Comparison of ENCODE assay signal across 22 cellular contexts in the genomic region with DNA sequence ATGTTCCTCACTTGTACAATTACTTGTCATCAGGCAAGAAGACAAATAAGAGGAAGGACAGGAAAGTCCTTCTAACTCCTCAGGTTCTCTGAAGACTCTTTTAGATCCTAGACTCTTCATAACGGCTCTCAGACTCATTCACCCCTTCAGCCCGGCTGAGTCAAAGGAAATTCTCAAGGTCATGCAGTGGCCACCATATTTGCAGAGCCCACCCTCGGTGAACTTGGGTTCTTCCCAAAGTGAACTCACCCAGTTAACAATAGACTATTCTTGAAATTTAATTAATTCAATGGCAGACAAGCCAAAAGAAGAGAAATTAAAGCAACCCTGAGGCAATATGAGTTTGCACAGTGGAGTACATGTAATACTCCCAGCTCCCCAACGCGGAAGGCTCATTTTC. TPM values are rescaled to one million over a fixed set of nuclear protein-coding genes. Genes with fewer than 3 reads are reported as not detected.
DNase-seq lines count a peak whose midpoint lies in the region; ATAC-seq, FAIRE-seq and TF ChIP-seq lines count a peak whose summit lies in the region.
"Had no signal": no experiment of that assay in that cellular context is flagged by ENCODE, and none has a peak within 500 bp of the region (broad histone marks: within the 10 kb centered on the region; RNA-seq: fewer than 3 reads in every experiment).

No MANE protein-coding gene starts in this region.

- 0% methylated on average over 5 of the region's 5 CpGs for WGBS in K562 (ENCODE audit: insufficient coverage, low coverage, missing lambda C conversion rate)

- dilution Hi-C loops in keratinocyte (cut with MboI; ENCODE audit: extremely low pct_ligation_motif_present, low sequenced_read_pairs): no loop called here

- intact Hi-C loops in K562 (cut with micrococcal nuclease): no loop called here

- TF ChIP-seq EP300 in K562 (IDR thresholded peaks at IDR 0.05; ENCODE audit: low read length): no peak

- H3K36me3 ChIP-seq in K562 (ENCODE audit: control insufficient read depth, insufficient read depth, low read length) (no peaks in the 10 kb centered on the region), keratinocyte (ENCODE audit: control insufficient read depth in 2 of 2, extremely low read depth in 1 of 2, insufficient read depth in 2 of 2, low read length in 2 of 2) (no peaks in the 10 kb centered on the region)

- no peak overlapping the region for H3K4me2 ChIP-seq in K562 (ENCODE audit: insufficient read depth, low read length)
- peak overlapping the region; percentile 23 for H3K4me2 ChIP-seq in keratinocyte (ENCODE audit: control insufficient read depth, extremely low read depth, insufficient read depth, low read depth, low read length)

- no peaks in the 10 kb centered on the region for H3K9me1 ChIP-seq in K562 (ENCODE audit: control insufficient read depth, insufficient read depth, low read length)
- no peaks in the 10 kb centered on the region for H3K9me1 ChIP-seq in keratinocyte (ENCODE audit: control insufficient read depth, extremely low read depth, insufficient read depth, low read length)

- H3K9ac ChIP-seq in K562 (ENCODE audit: insufficient read depth in 1 of 2, low read depth in 2 of 2, low read length in 2 of 2) (no peak overlapping the region), keratinocyte (ENCODE audit: control insufficient read depth, extremely low read depth, insufficient read depth, low read length) (no peak overlapping the region)

- in situ Hi-C loops in K562 (cut with MboI): no loop called here

- DNase-seq in COLO829 (ENCODE audit: low spot score) (peak; percentile 37), M059J (ENCODE audit: low read depth) (peak; percentile 37), K562 (ENCODE audit: extremely low read depth in 1 of 4, low spot score in 3 of 4) (no peak), keratinocyte (ENCODE audit: low read depth, low spot score) (no peak), LoVo (ENCODE audit: low spot score) (no peak), HEK293T (ENCODE audit: extremely low spot score) (no peak)
- DNase-seq in stimulated activated CD4-positive, alpha-beta T cell treated with anti-CD3 and anti-CD28 coated beads, Interleukin-4, amount 100 ng/mL, for 24 hours: no peak
- DNase-seq in activated naive CD4-positive, alpha-beta T cell treated with Interleukin-2 at 50 U/mL for 16 hours: no peak
- DNase-seq: CD4-positive, CD25-positive, alpha-beta regulatory T cell; COR-L47; DMS79; H7; KG1; NCI-H1105 treated with DMSO at 0.1 percent for 48 hours; NCI-H2029 treated with DMSO at 0.1 percent for 48 hours; NCI-H226; NCI-H524 treated with DMSO at 0.1 percent for 48 hours; NCI-H82; SHP77 had no signal

- CTCF ChIA-PET in K562 (lab: Yijun Ruan, JAX; ENCODE audit: low intra/inter-chr PET ratio): no interaction called here
- CTCF ChIA-PET in HEK293T (lab: Yijun Ruan, JAX): no interaction called here

- H3K4me3 ChIP-seq in K562 (no peak overlapping the region), keratinocyte (ENCODE audit: control insufficient read depth in 2 of 3, extremely low read depth in 1 of 3, insufficient read depth in 2 of 3, low read depth in 1 of 3, low read length in 3 of 3) (no peak overlapping the region)
- H3K4me3 ChIP-seq: SK-N-MC had no signal

- no peak overlapping the region for H3K27ac ChIP-seq in K562 (ENCODE audit: extremely low read depth, low read depth, low read length)
- no peak overlapping the region for H3K27ac ChIP-seq in keratinocyte (ENCODE audit: control insufficient read depth, insufficient read depth, low read length)
- H3K27ac ChIP-seq: SK-N-MC had no signal

- BruUV-seq in K562 (replicated peaks; lab: Mats Ljungman, UMichigan): no TSS peak

- H3K9me3 ChIP-seq in K562 (replicated peaks; ENCODE audit: control insufficient read depth, insufficient read depth, low read depth, low read length): no peaks in the 10 kb centered on the region
- no peaks in the 10 kb centered on the region for H3K9me3 ChIP-seq in keratinocyte (ENCODE audit: control insufficient read depth, low read depth, low read length)

- no peak for TF ChIP-seq POLR2A in K562 (conservative IDR thresholded peaks at IDR 0.05)

- H3K27me3 ChIP-seq in K562 (ENCODE audit: control insufficient read depth in 2 of 2, insufficient read depth in 2 of 2, low read length in 2 of 2) (peaks cover 0 to 14% of the 10 kb centered on the region in 2 experiments; a peak in 2 of 5 replicates), keratinocyte (ENCODE audit: control insufficient read depth, extremely low read depth, insufficient read depth, low read length) (no peaks in the 10 kb centered on the region)

- no peak overlapping the region for H2AFZ ChIP-seq in K562 (ENCODE audit: low read depth, low read length)
- no peak overlapping the region for H2AFZ ChIP-seq in keratinocyte (ENCODE audit: control insufficient read depth, low read length)

- peak; percentile 15 for FAIRE-seq in K562 (lab: Jason Lieb, UNC)
- peak; percentile 34 for FAIRE-seq in keratinocyte (lab: Jason Lieb, UNC)
- FAIRE-seq: HepG2, RCC 7860 had no signal

- ATAC-seq in K562: no peak
- ATAC-seq: HepG2 had no signal

- TF ChIP-seq RAD21 in K562 (CRISPR knock-in tag; conservative IDR thresholded peaks at IDR 0.05 in 1 of 2, IDR thresholded peaks at IDR 0.05 in 1 of 2): no peak

- TF ChIP-seq CTCF in K562 (IDR thresholded peaks at IDR 0.05 in 2 of 3, conservative IDR thresholded peaks at IDR 0.05 in 1 of 3; ENCODE audit: insufficient read depth in 2 of 3, low read depth in 1 of 3, low read length in 3 of 3) (no peak), keratinocyte (optimal IDR thresholded peaks at IDR 0.05 in 1 of 3, IDR thresholded peaks at IDR 0.05 in 1 of 3, conservative IDR thresholded peaks at IDR 0.05 in 1 of 3; ENCODE audit: extremely low read depth in 1 of 3, insufficient read depth in 2 of 3, low read length in 3 of 3) (no peak)

- H4K20me1 ChIP-seq in K562 (replicated peaks; ENCODE audit: control insufficient read depth, insufficient read depth, low read length): no peaks in the 10 kb centered on the region
- H4K20me1 ChIP-seq in keratinocyte (ENCODE audit: control insufficient read depth, extremely low read depth, insufficient read depth, low read length): no peaks in the 10 kb centered on the region

- H3K4me1 ChIP-seq in K562 (replicated peaks in 1 of 2; ENCODE audit: control insufficient read depth in 2 of 2, insufficient read depth in 2 of 2, low read length in 2 of 2) (no peaks in the 10 kb centered on the region), keratinocyte (ENCODE audit: control insufficient read depth, extremely low read depth, insufficient read depth, low read length) (peaks cover 12% of the 10 kb centered on the region)

- POLR2A ChIA-PET in K562 (lab: Yijun Ruan, JAX) (interaction anchor here (0.7 kb wide), 1 partner anchor 539 kb away, joined by 3 read pairs; no protein-coding TSS in a partner anchor), HEK293T (lab: Yijun Ruan, JAX) (no interaction called here)

- H3K79me2 ChIP-seq in K562 (ENCODE audit: control insufficient read depth, insufficient read depth, low read length) (no peaks in the 10 kb centered on the region), keratinocyte (ENCODE audit: control insufficient read depth, insufficient read depth, low read length) (no peaks in the 10 kb centered on the region)

TF ChIP-seq in K562, 482 proteins besides CTCF, POLR2A, EP300 and RAD21 (continues in another document):
- no peak for TF ChIP-seq SMC3 (conservative IDR thresholded peaks at IDR 0.05; ENCODE audit: insufficient read depth, low read depth, low read length)
- no peak for TF ChIP-seq NR3C1 (CRISPR knock-in tag; IDR thresholded peaks at IDR 0.05)
- no peak for TF ChIP-seq RAD51 (IDR thresholded peaks at IDR 0.05; ENCODE audit: borderline replicate concordance, low read depth)
- TF ChIP-seq RFX1 (IDR thresholded peaks at IDR 0.05): no peak
- TF ChIP-seq CHD2 (IDR thresholded peaks at IDR 0.05; ENCODE audit: low read depth, low read length): no peak
- no peak for TF ChIP-seq KAT7 (CRISPR knock-in tag; IDR thresholded peaks at IDR 0.05; ENCODE audit: borderline replicate concordance)

TF ChIP-seq in HEK293T, 16 proteins besides CTCF, POLR2A, EP300 and RAD21 (continues in another document):
- TF ChIP-seq LEF1 (IDR thresholded peaks at IDR 0.05; ENCODE audit: borderline replicate concordance) (no peak), FOXK2 (IDR thresholded peaks at IDR 0.05) (no peak), TARDBP (IDR thresholded peaks at IDR 0.05) (no peak), FOXM1 (IDR thresholded peaks at IDR 0.05; ENCODE audit: borderline replicate concordance) (no peak), FOXA1 (IDR thresholded peaks at IDR 0.05) (no peak), BHLHE40 (IDR thresholded peaks at IDR 0.05; ENCODE audit: borderline replicate concordance) (no peak), CTBP1 (IDR thresholded peaks at IDR 0.05; ENCODE audit: borderline replicate concordance) (no peak), SP1 (IDR thresholded peaks at IDR 0.05) (no peak)

RNA-seq across cellular contexts. Expression of a gene that starts 27.7 kb away (rescaled TPM):
- total RNA-seq in M059J (2014; rRNA removed; shearing (Covaris generic)): 0.17 and 0.30 TPM in 2 replicates
- total RNA-seq in K562 (2011; cell fraction: chromatin; rRNA removed; ENCODE audit: low replicate concordance): not detected in 2 replicates
- total RNA-seq in K562 (2011; cell fraction: nucleolus; rRNA removed): not detected in 2 replicates
- total RNA-seq in K562 (2011; cell fraction: nucleoplasm; rRNA removed): not detected in 2 replicates
- total RNA-seq in K562 (2014; rRNA removed) (not detected in 2 replicates), K562 (2014; rRNA removed; fragmentation: Illumina TruSeq; extraction: Trizol) (not detected in 2 replicates), K562 (2015; rRNA removed; fragmentation: Illumina TruSeq; extraction: Trizol) (not detected in 2 replicates), K562 (2021) (0.09 and 0.11 TPM in 2 replicates)
- polyA plus RNA-seq in K562 (2011; rRNA removed) (0.04 TPM in 1 of 2 replicates, not detected in the other), K562 (2014; fragmentation: Illumina TruSeq; extraction: Trizol) (not detected in 2 replicates), K562 (2014; fragmentation: Nextera tagmentation; extraction: Ambion mirVana) (not detected), K562 (2014; rRNA removed) (not detected in 2 replicates), keratinocyte (8.3 to 10.7 TPM (median 9.4 TPM) in 3 replicates)
- 0.01 TPM in 1 of 2 replicates, not detected in the other for polyA plus RNA-seq in K562 (2011; cell fraction: cytosol; rRNA removed)
- 0.11 TPM in 1 of 2 replicates, not detected in the other for polyA plus RNA-seq in K562 (2011; cell fraction: nucleus; rRNA removed)
- 0.01 and 0.08 TPM in 2 replicates for polyA plus RNA-seq in K562 (2012)
- 0.12 TPM in 1 of 2 replicates, not detected in the other for polyA minus RNA-seq in K562 (2011; rRNA and poly(A)+ RNA removed)
- not detected in 2 replicates for polyA minus RNA-seq in K562 (2011; cell fraction: cytosol; rRNA and poly(A)+ RNA removed)
- not detected in 2 replicates for polyA minus RNA-seq in K562 (2011; cell fraction: nucleus; rRNA and poly(A)+ RNA removed)
- 21.2 TPM for polyA plus RNA-seq in keratinocyte (2011; ENCODE audit: low read depth)
- 7.6 and 7.7 TPM in 2 replicates for polyA plus RNA-seq in keratinocyte (2011; cell fraction: cytosol; rRNA removed)
- polyA plus RNA-seq in keratinocyte (2011; cell fraction: nucleus; rRNA removed): 16.5 and 18.7 TPM in 2 replicates
- 10.2 and 28.6 TPM in 2 replicates for polyA plus RNA-seq in keratinocyte (2012; ENCODE audit: low replicate concordance)
- polyA minus RNA-seq in keratinocyte: 36.9 to 62.9 TPM (median 48.1 TPM) in 3 replicates
- polyA minus RNA-seq in keratinocyte (2011; cell fraction: cytosol; rRNA and poly(A)+ RNA removed): 24.0 TPM
- polyA minus RNA-seq in keratinocyte (2011; cell fraction: nucleus; rRNA and poly(A)+ RNA removed): 30.3 and 50.9 TPM in 2 replicates

Comparison
In these comparisons a context has a peak if more than half of its experiments do, and no peak if none do; other contexts are left out.
1. DNase-seq: peak in COLO829 (single experiment) and M059J (single experiment); none in K562 (0 of 4), keratinocyte (single experiment), stimulated activated CD4-positive, alpha-beta T cell treated with anti-CD3 and anti-CD28 coated beads, Interleukin-4, amount 100 ng/mL, for 24 hours (single experiment), activated naive CD4-positive, alpha-beta T cell treated with Interleukin-2 at 50 U/mL for 16 hours (single experiment), LoVo (single experiment) and HEK293T (single experiment).